In genomic region chr15:63599401-63600000, GRCh38 we compare ENCODE assay signal across 1 cellular context.
TF ChIP-seq lines count a peak whose summit lies in the region.

No MANE protein-coding gene starts in this region.

TF ChIP-seq in HepG2, 621 proteins besides CTCF, POLR2A, EP300 and RAD21 (continued from another document and continues in another):
- TF ChIP-seq ZNF784 (CRISPR knock-in tag; IDR thresholded peaks at IDR 0.05; ENCODE audit: borderline replicate concordance) (no peak), KLF11 (CRISPR knock-in tag; IDR thresholded peaks at IDR 0.05) (no peak), NR3C1 (CRISPR knock-in tag; IDR thresholded peaks at IDR 0.05) (no peak), ZNF143 (CRISPR knock-in tag; IDR thresholded peaks at IDR 0.05) (no peak), SNAPC5 (CRISPR knock-in tag; IDR thresholded peaks at IDR 0.05; ENCODE audit: borderline replicate concordance) (no peak), PHF8 (CRISPR knock-in tag; IDR thresholded peaks at IDR 0.05) (no peak), AKAP8 (CRISPR knock-in tag; IDR thresholded peaks at IDR 0.05) (no peak), MYNN (CRISPR knock-in tag; IDR thresholded peaks at IDR 0.05; ENCODE audit: low read depth) (no peak), ZNF484 (CRISPR knock-in tag; IDR thresholded peaks at IDR 0.05; ENCODE audit: borderline replicate concordance, low read depth) (no peak), KDM5A (IDR thresholded peaks at IDR 0.05; ENCODE audit: borderline replicate concordance, low read length) (no peak), CSRNP1 (CRISPR knock-in tag; IDR thresholded peaks at IDR 0.05) (no peak), ZNF337 (CRISPR knock-in tag; IDR thresholded peaks at IDR 0.05; ENCODE audit: borderline replicate concordance, low read depth) (no peak), PHB2 (IDR thresholded peaks at IDR 0.05; ENCODE audit: partially characterized antibody) (no peak), SAFB2 (CRISPR knock-in tag; IDR thresholded peaks at IDR 0.05; ENCODE audit: borderline replicate concordance, low read depth) (no peak), LCORL (IDR thresholded peaks at IDR 0.05) (no peak), LCORL (CRISPR knock-in tag; IDR thresholded peaks at IDR 0.05) (no peak), KDM5B (CRISPR knock-in tag; IDR thresholded peaks at IDR 0.05; ENCODE audit: borderline replicate concordance) (0 out of 2 replicates have a peak, but pooled peaks have one; percentile 30), ZNF841 (CRISPR knock-in tag; IDR thresholded peaks at IDR 0.05; ENCODE audit: borderline replicate concordance) (no peak), ZNF574 (CRISPR knock-in tag; IDR thresholded peaks at IDR 0.05) (peak; percentile 77), IKZF5 (CRISPR knock-in tag; IDR thresholded peaks at IDR 0.05) (no peak), ZNF614 (CRISPR knock-in tag; IDR thresholded peaks at IDR 0.05; ENCODE audit: borderline replicate concordance) (no peak), PPARG (CRISPR knock-in tag; conservative IDR thresholded peaks at IDR 0.05) (no peak), GFI1 (CRISPR knock-in tag; IDR thresholded peaks at IDR 0.05; ENCODE audit: borderline replicate concordance) (no peak), ZFYVE20 (CRISPR knock-in tag; IDR thresholded peaks at IDR 0.05; ENCODE audit: borderline replicate concordance, low read depth) (no peak), NCOA1 (CRISPR knock-in tag; IDR thresholded peaks at IDR 0.05) (no peak), ATF5 (CRISPR knock-in tag; IDR thresholded peaks at IDR 0.05; ENCODE audit: low read depth) (0 out of 2 replicates have a peak, but pooled peaks have one; percentile 70), ZBTB14 (CRISPR knock-in tag; IDR thresholded peaks at IDR 0.05) (no peak), HOXA3 (CRISPR knock-in tag; IDR thresholded peaks at IDR 0.05) (peak; percentile 39; the same call in 1 of the 2 replicates), HNF1B (CRISPR knock-in tag; IDR thresholded peaks at IDR 0.05) (0 out of 2 replicates have a peak, but pooled peaks have one; percentile 16), SAP130 (CRISPR knock-in tag; IDR thresholded peaks at IDR 0.05; ENCODE audit: low read depth) (0 out of 2 replicates have a peak, but pooled peaks have one; percentile 22), ZNF543 (CRISPR knock-in tag; IDR thresholded peaks at IDR 0.05) (no peak), IKZF4 (CRISPR knock-in tag; IDR thresholded peaks at IDR 0.05; ENCODE audit: borderline replicate concordance, low read depth, not compliant biosample characterization) (no peak), ZBTB44 (CRISPR knock-in tag; IDR thresholded peaks at IDR 0.05) (no peak), RFX3 (CRISPR knock-in tag; IDR thresholded peaks at IDR 0.05) (no peak), ZNF572 (CRISPR knock-in tag; IDR thresholded peaks at IDR 0.05) (no peak), ZNF724P (CRISPR knock-in tag; IDR thresholded peaks at IDR 0.05; ENCODE audit: borderline replicate concordance) (no peak), ZNF501 (CRISPR knock-in tag; IDR thresholded peaks at IDR 0.05) (no peak), ZNF749 (CRISPR knock-in tag; IDR thresholded peaks at IDR 0.05; ENCODE audit: borderline replicate concordance) (no peak), NRL (CRISPR knock-in tag; IDR thresholded peaks at IDR 0.05; ENCODE audit: borderline replicate concordance) (0 out of 2 replicates have a peak, but pooled peaks have one; percentile 16), PTBP1 (IDR thresholded peaks at IDR 0.05; ENCODE audit: low read depth, low read length, poor library complexity, severe bottlenecking) (no peak), TAF1 (CRISPR knock-in tag; IDR thresholded peaks at IDR 0.05) (no peak), ZFX (CRISPR knock-in tag; IDR thresholded peaks at IDR 0.05; ENCODE audit: low read depth) (0 out of 2 replicates have a peak, but pooled peaks have one; percentile 47), ZMAT3 (CRISPR knock-in tag; conservative IDR thresholded peaks at IDR 0.05) (no peak), HNF1A (IDR thresholded peaks at IDR 0.05; ENCODE audit: low read depth) (no peak), HNF1A (CRISPR knock-in tag; IDR thresholded peaks at IDR 0.05; ENCODE audit: borderline replicate concordance) (0 out of 2 replicates have a peak, but pooled peaks have one; percentile 46), HNRNPK (IDR thresholded peaks at IDR 0.05; ENCODE audit: low read depth, low read length, poor library complexity, severe bottlenecking) (no peak), ESRRA (CRISPR knock-in tag; IDR thresholded peaks at IDR 0.05; ENCODE audit: low read depth) (no peak), ZNF333 (CRISPR knock-in tag; IDR thresholded peaks at IDR 0.05; ENCODE audit: borderline replicate concordance) (no peak), ZNF737 (CRISPR knock-in tag; IDR thresholded peaks at IDR 0.05; ENCODE audit: borderline replicate concordance) (no peak), ZNF883 (CRISPR knock-in tag; IDR thresholded peaks at IDR 0.05; ENCODE audit: not compliant biosample characterization) (no peak)
